In genomic region chr3:48157950-48158376, GRCh38 we compare ENCODE assay signal across 8 cellular contexts. TPM values are rescaled to one million over a fixed set of nuclear protein-coding genes. Genes with fewer than 3 reads are reported as not detected.
DNase-seq lines count a peak whose midpoint lies in the region; ATAC-seq, FAIRE-seq and TF ChIP-seq lines count a peak whose summit lies in the region.

No MANE protein-coding gene starts in this region.

- peaks cover 18% of the 10 kb centered on the region for H3K36me3 ChIP-seq in SU-DHL-6 (ENCODE audit: low read length)
- peaks cover 9 to 22% of the 10 kb centered on the region in 2 experiments for H3K36me3 ChIP-seq in GM12878 (ENCODE audit: control insufficient read depth in 2 of 2, insufficient read depth in 2 of 2, low read length in 1 of 2)

- H3F3A ChIP-seq in SU-DHL-6 (ENCODE audit: insufficient read depth), result peaks cover 19% of the 10 kb centered on the region

- H3K27me3 ChIP-seq in SU-DHL-6 (ENCODE audit: low read length), result no peaks in the 10 kb centered on the region
- H3K27me3 ChIP-seq in GM12878 (replicated peaks in 1 of 2; ENCODE audit: control insufficient read depth in 2 of 2, insufficient read depth in 2 of 2, low read length in 1 of 2), result no peaks in the 10 kb centered on the region

- intact Hi-C loops in GM12878 (cut with micrococcal nuclease; ENCODE audit: unreplicated experiment), result loop anchor here (10.0 kb wide), 2 partner anchors 263 to 633 kb away; no protein-coding TSS in a partner anchor

- FAIRE-seq in GM12878 (lab: Jason Lieb, UNC), result no peak

- no peaks in the 10 kb centered on the region for H3K9me3 ChIP-seq in SU-DHL-6 (ENCODE audit: insufficient read depth, low read length)
- H3K9me3 ChIP-seq in GM12878 (replicated peaks; ENCODE audit: control insufficient read depth, insufficient read depth, low read length), result no peaks in the 10 kb centered on the region

- H3K4me2 ChIP-seq in SU-DHL-6 (ENCODE audit: low read depth, low read length, poor library complexity, severe bottlenecking), result no peak overlapping the region
- no peak overlapping the region for H3K4me2 ChIP-seq in GM12878 (ENCODE audit: control insufficient read depth, insufficient read depth)

- in situ Hi-C loops in GM12878 (cut with MboI), result loop anchor here (10.0 kb wide), 1 partner anchor 633 kb away; no protein-coding TSS in a partner anchor

- peak; percentile 63 for ATAC-seq in GM12878
- ATAC-seq in GM21423 (IDR thresholded peaks at IDR 0.05; ENCODE audit: unreplicated experiment), result no peak

- H3K4me1 ChIP-seq in GM12878 (ENCODE audit: control insufficient read depth, insufficient read depth, low read length), result no peaks in the 10 kb centered on the region

- H2AFZ ChIP-seq in SU-DHL-6 (ENCODE audit: low read depth, low read length, severe bottlenecking) (no peak overlapping the region), GM12878 (ENCODE audit: control insufficient read depth, low read depth, low read length) (no peak overlapping the region)

- RAD21 ChIA-PET in GM12878 (lab: Charles Lee; ENCODE audit: unreplicated experiment), result interaction anchor here (0.7 to 1.3 kb wide), 2 partner anchors 292 to 320 kb away, joined by 4 read pairs; no protein-coding TSS in a partner anchor

- SMC1A ChIA-PET in GM12878 (lab: Charles Lee; ENCODE audit: uncharacterized antibody, unreplicated experiment), result interaction anchor here (0.7 to 1.7 kb wide), 2 partner anchors 68 to 160 kb away, joined by 3 to 4 read pairs; no protein-coding TSS in a partner anchor

- H3K27ac Mint-ChIP-seq in immature natural killer cell, result no peak overlapping the region

- DNase-seq in A172 (ENCODE audit: low spot score) (peak; percentile 53), H4 (ENCODE audit: low spot score) (peak; percentile 26), GM12878 (ENCODE audit: low read depth, low spot score) (no peak), immature natural killer cell (peak; percentile 17 to 35 (median 28)), NCI-H524 treated with DMSO at 0.1 percent for 48 hours (lab: John Stamatoyannopoulos, UW) (no peak)
- DNase-seq in stimulated activated CD4-positive, alpha-beta T cell treated with anti-CD3 and anti-CD28 coated beads, Interleukin-15, amount 100 ng/mL, for 1 hour (ENCODE audit: low read depth in 1 of 2, low spot score in 1 of 2), result peak; percentile 4 to 25

- H3K27ac ChIP-seq in SU-DHL-6 (ENCODE audit: low read depth, low read length) (no peak overlapping the region), GM12878 (ENCODE audit: control insufficient read depth, insufficient read depth) (no peak overlapping the region)

- POLR2A ChIA-PET in GM12878 (lab: Charles Lee), result interaction anchor here (0.5 kb wide), 1 partner anchor 11 kb away, joined by 5 read pairs; no protein-coding TSS in a partner anchor

- H3K79me2 ChIP-seq in SU-DHL-6 (ENCODE audit: insufficient read depth, low read length) (no peaks in the 10 kb centered on the region), GM12878 (ENCODE audit: control insufficient read depth, insufficient read depth, low read length) (no peaks in the 10 kb centered on the region)

- H3K4me3 ChIP-seq in SU-DHL-6 (ENCODE audit: insufficient read depth, low read length, poor library complexity, severe bottlenecking) (no peak overlapping the region), GM12878 (no peak overlapping the region)

- BruUV-seq in GM12878 (replicated peaks; lab: Mats Ljungman, UMichigan), result no TSS peak

- no peaks in the 10 kb centered on the region for H3K9me2 ChIP-seq in SU-DHL-6 (replicated peaks; ENCODE audit: insufficient read depth, low read length)

- peak; percentile 56 for TF ChIP-seq RAD21 in GM12878 (IDR thresholded peaks at IDR 0.05; ENCODE audit: insufficient read depth, low read depth, low read length)

- no peaks in the 10 kb centered on the region for H3K4me1 Mint-ChIP-seq in immature natural killer cell

- H3K36me3 Mint-ChIP-seq in immature natural killer cell, result peaks cover 0 to 3% (median 0%) of the 10 kb centered on the region in 3 donors

- no peak overlapping the region for H3K9ac ChIP-seq in SU-DHL-6 (ENCODE audit: low read length)
- no peak overlapping the region for H3K9ac ChIP-seq in GM12878 (ENCODE audit: control insufficient read depth, insufficient read depth, low read length)

- H3K4me3 Mint-ChIP-seq in immature natural killer cell, result no peak overlapping the region

- H3K9me3 Mint-ChIP-seq in immature natural killer cell, result no peaks in the 10 kb centered on the region

- 80% methylated on average over 5 of the region's 5 CpGs for WGBS in GM12878 (ENCODE audit: insufficient coverage, insufficient replicate concordance, low lambda C conversion rate, missing lambda C conversion rate)

- TF ChIP-seq CTCF in SU-DHL-6 (IDR thresholded peaks at IDR 0.05; ENCODE audit: insufficient read depth, low read length, poor library complexity, severe bottlenecking), result peak; percentile 39
- TF ChIP-seq CTCF in GM12878 (IDR thresholded peaks at IDR 0.05 in 2 of 3, conservative IDR thresholded peaks at IDR 0.05 in 1 of 3; ENCODE audit: control insufficient read depth in 2 of 3, extremely low read depth in 1 of 3, insufficient read depth in 1 of 3, low read depth in 3 of 3, low read length in 3 of 3), result peak; percentile 46 to 64 (median 59)

- no peaks in the 10 kb centered on the region for H4K20me1 ChIP-seq in SU-DHL-6 (ENCODE audit: low read depth, low read length)
- H4K20me1 ChIP-seq in GM12878 (ENCODE audit: control insufficient read depth, insufficient read depth), result no peaks in the 10 kb centered on the region

- TF ChIP-seq EP300 in GM12878 (IDR thresholded peaks at IDR 0.05; ENCODE audit: borderline replicate concordance in 1 of 2, control insufficient read depth in 1 of 2, low read depth in 2 of 2, low read length in 2 of 2), result no peak

- CTCF ChIA-PET in GM12878 (lab: Yijun Ruan, JAX), result interaction anchor here (0.5 to 2.6 kb wide), 12 partner anchors 8 to 637 kb away, joined by 3 to 9 read pairs (median 3); no protein-coding TSS in a partner anchor

- H3K27me3 Mint-ChIP-seq in immature natural killer cell (ENCODE audit: low read depth in 3 of 3), result peaks cover 0 to 3% (median 0%) of the 10 kb centered on the region in 3 donors

- no peak for TF ChIP-seq POLR2A in GM12878 (IDR thresholded peaks at IDR 0.05; ENCODE audit: low read depth, low read length)

TF ChIP-seq in GM12878, 131 proteins besides CTCF, POLR2A, EP300 and RAD21 (continues in another document):
- no peak for TF ChIP-seq ATF2 (IDR thresholded peaks at IDR 0.05; ENCODE audit: low read length)
- 0 out of 2 replicates have a peak, but pooled peaks have one; percentile 24 for TF ChIP-seq SMC3 (IDR thresholded peaks at IDR 0.05; ENCODE audit: borderline replicate concordance, low read length)
- no peak for TF ChIP-seq CEBPB (IDR thresholded peaks at IDR 0.05; ENCODE audit: borderline replicate concordance in 1 of 2, low read depth in 2 of 2, low read length in 2 of 2)
- no peak for TF ChIP-seq HSF1 (IDR thresholded peaks at IDR 0.05; ENCODE audit: low read depth, low read length)
- TF ChIP-seq CHD1 (IDR thresholded peaks at IDR 0.05; ENCODE audit: low read depth, low read length), result no peak
- TF ChIP-seq PML (IDR thresholded peaks at IDR 0.05; ENCODE audit: low read length), result no peak
- TF ChIP-seq EZH2 (IDR thresholded peaks at IDR 0.05; ENCODE audit: borderline replicate concordance, control insufficient read depth, low read depth, low read length), result no peak

RNA-seq across cellular contexts. Expression of gene CDC25A, which starts 30.3 kb away (rescaled TPM):
- 21.1 and 33.6 TPM in 2 replicates for total RNA-seq in A172 (2014; rRNA removed; shearing (Covaris generic))
- total RNA-seq in H4 (2014; rRNA removed; shearing (Covaris generic)), result 10.0 and 12.2 TPM in 2 replicates
- total RNA-seq in GM12878 (2013; cell fraction: nucleolus; rRNA removed), result 9.5 and 18.7 TPM in 2 replicates
- 32.1 and 32.5 TPM in 2 replicates for total RNA-seq in GM12878 (2014; rRNA removed)
- total RNA-seq in GM12878 (2014; rRNA removed; fragmentation: Illumina TruSeq; extraction: Trizol), result 29.5 and 30.3 TPM in 2 replicates
- 34.4 and 36.6 TPM in 2 replicates for total RNA-seq in GM12878 (2021)
- 5.7 TPM for polyA plus RNA-seq in GM12878 (2011; ENCODE audit: low read depth)
- polyA plus RNA-seq in GM12878 (2011; rRNA removed), result 16.0 and 16.1 TPM in 2 replicates
- polyA plus RNA-seq in GM12878 (2011; cell fraction: cytosol; rRNA removed), result 12.1 and 15.7 TPM in 2 replicates
- polyA plus RNA-seq in GM12878 (2011; cell fraction: nucleus; rRNA removed), result 10.0 and 12.0 TPM in 2 replicates
- polyA plus RNA-seq in GM12878 (2012), result 8.4 and 8.7 TPM in 2 replicates
- polyA plus RNA-seq in GM12878 (2014; fragmentation: Illumina TruSeq; extraction: Trizol), result 33.8 and 35.3 TPM in 2 replicates
- polyA plus RNA-seq in GM12878 (2014; fragmentation: Nextera tagmentation; extraction: Ambion mirVana), result 1 to 10 TPM; 2.9 to 5.6 TPM
- polyA plus RNA-seq in GM12878 (2014; rRNA removed), result 25.6 and 30.3 TPM in 2 replicates
- polyA plus RNA-seq in GM12878 (2016; fragmentation: Nextera tagmentation; extraction: Ambion mirVana), result 10 to 100 TPM; 21.3 to 23.4 TPM
- 17.3 and 17.6 TPM in 2 replicates for polyA minus RNA-seq in GM12878 (2011; rRNA and poly(A)+ RNA removed)
- 9.4 and 12.9 TPM in 2 replicates for polyA minus RNA-seq in GM12878 (2011; cell fraction: cytosol; rRNA and poly(A)+ RNA removed)
- 11.5 and 16.8 TPM in 2 replicates for polyA minus RNA-seq in GM12878 (2011; cell fraction: nucleus; rRNA and poly(A)+ RNA removed)
- under 1 TPM in 2 of 3 donors, not detected in 1; 0.16 to 0.20 TPM for polyA plus RNA-seq in immature natural killer cell

Comparison
In these comparisons a context has a peak if more than half of its experiments do, and no peak if none do; other contexts are left out.
1. DNase-seq: peak in A172 (single experiment), H4 (single experiment), immature natural killer cell (3 of 3) and stimulated activated CD4-positive, alpha-beta T cell treated with anti-CD3 and anti-CD28 coated beads, Interleukin-15, amount 100 ng/mL, for 1 hour (2 of 2); none in GM12878 (single experiment) and NCI-H524 treated with DMSO at 0.1 percent for 48 hours (single experiment).